Comparison of ENCODE assay signal across 8 cellular contexts in the genomic region with DNA sequence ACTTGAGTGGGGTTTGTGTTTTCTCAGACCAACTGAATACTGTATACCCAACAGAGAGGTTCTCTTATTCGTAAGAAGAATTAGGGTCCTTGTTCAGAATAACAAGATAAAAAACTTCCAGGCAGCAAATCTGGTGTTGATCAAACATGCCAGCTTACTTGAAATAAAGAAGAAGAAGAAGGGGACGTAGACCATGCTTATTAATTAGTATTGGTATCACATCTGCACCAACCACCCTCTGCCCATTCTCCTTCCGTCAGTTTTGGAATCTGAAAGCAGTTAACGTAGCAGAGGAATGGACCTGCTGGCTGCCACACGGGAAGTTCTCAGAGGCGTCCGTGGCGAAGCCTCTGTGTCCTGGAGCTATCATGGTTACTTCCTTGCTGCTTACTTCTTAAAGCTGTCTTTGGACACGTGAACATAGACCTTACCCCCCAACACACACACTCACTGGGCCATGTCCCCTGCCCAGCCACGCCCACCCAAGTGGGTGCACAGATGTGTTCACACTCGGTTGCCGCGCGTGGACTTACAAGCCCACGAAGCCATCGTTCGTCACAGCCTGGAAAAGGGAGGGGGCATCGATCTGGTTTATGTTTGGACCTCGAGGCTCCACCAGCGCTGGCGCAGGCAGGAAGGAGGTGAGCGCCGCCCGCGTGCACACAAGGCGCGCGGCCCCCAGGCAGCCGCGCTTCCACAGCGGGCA. TPM values are rescaled to one million over a fixed set of nuclear protein-coding genes. Genes with fewer than 3 reads are reported as not detected.
A peak's percentile ranks its signal among the peaks of the same experiment; 100 is the strongest.
DNase-seq lines count a peak whose midpoint lies in the region; ATAC-seq and TF ChIP-seq lines count a peak whose summit lies in the region.

No MANE protein-coding gene starts in this region.

- peaks cover 55% of the 10 kb centered on the region for H3K27me3 ChIP-seq in CD8-positive, alpha-beta memory T cell (ENCODE audit: insufficient read depth, low read length, poor library complexity, severe bottlenecking)

- peaks cover 52 to 63% of the 10 kb centered on the region in 2 donors for H3K27me3 Mint-ChIP-seq in CD8-positive, alpha-beta memory T cell
- H3K27me3 Mint-ChIP-seq in nephron progenitor cell (ENCODE audit: low read depth, poor library complexity) = peaks cover 64% of the 10 kb centered on the region

- POLR2A ChIA-PET in CD8-positive, alpha-beta memory T cell (lab: Charles Lee) = interaction anchor here (0.9 kb wide), 1 partner anchor 11 kb away, joined by 5 read pairs; a partner anchor contains a TSS

- peak overlapping the region in 2 of 8 donors; percentile 37 to 72 for H3K27ac Mint-ChIP-seq in CD8-positive, alpha-beta memory T cell
- no peak overlapping the region for H3K27ac Mint-ChIP-seq in nephron progenitor cell

- peaks cover 34 to 50% (median 38%) of the 10 kb centered on the region in 3 donors for H3K4me1 Mint-ChIP-seq in CD8-positive, alpha-beta memory T cell
- peaks cover 36% of the 10 kb centered on the region for H3K4me1 Mint-ChIP-seq in nephron progenitor cell

- H3K9me3 ChIP-seq in CD8-positive, alpha-beta memory T cell (ENCODE audit: low read length) = no peaks in the 10 kb centered on the region

- peak overlapping the region; percentile 70 to 79 (median 76) for H3K4me3 Mint-ChIP-seq in CD8-positive, alpha-beta memory T cell
- peak overlapping the region; percentile 89 for H3K4me3 Mint-ChIP-seq in nephron progenitor cell

- H3K36me3 Mint-ChIP-seq in CD8-positive, alpha-beta memory T cell = peaks cover 0 to 4% (median 2%) of the 10 kb centered on the region in 3 donors
- peaks cover 4% of the 10 kb centered on the region for H3K36me3 Mint-ChIP-seq in nephron progenitor cell (ENCODE audit: low read depth)

- H3K4me3 ChIP-seq in CD8-positive, alpha-beta memory T cell (ENCODE audit: low read length) = peak overlapping the region; percentile 51

- peaks cover 39% of the 10 kb centered on the region for H3K4me1 ChIP-seq in CD8-positive, alpha-beta memory T cell (ENCODE audit: insufficient read depth, low read length)

- CTCF ChIA-PET in CD8-positive, alpha-beta memory T cell (lab: Charles Lee) = interaction anchor here (1.6 kb wide), 2 partner anchors 23 to 463 kb away, joined by 5 read pairs; no protein-coding TSS in a partner anchor

- no peaks in the 10 kb centered on the region for H3K9me3 Mint-ChIP-seq in CD8-positive, alpha-beta memory T cell
- peaks cover 3% of the 10 kb centered on the region for H3K9me3 Mint-ChIP-seq in nephron progenitor cell

- TF ChIP-seq CTCF in nephron progenitor cell (IDR thresholded peaks at IDR 0.05) = no peak

- H3K36me3 ChIP-seq in CD8-positive, alpha-beta memory T cell (ENCODE audit: insufficient read depth, low read length) = no peaks in the 10 kb centered on the region

- no peak for DNase-seq in CD8-positive, alpha-beta memory T cell
- DNase-seq in nephron progenitor cell (no peak), NCI-H2171 (lab: John Stamatoyannopoulos, UW) (no peak), NCI-H2081 treated with DMSO at 0.1 percent for 48 hours (lab: John Stamatoyannopoulos, UW) (no peak)

- ATAC-seq in HG02981 (IDR thresholded peaks at IDR 0.05; ENCODE audit: unreplicated experiment) (peak; percentile 5), HG02763 (IDR thresholded peaks at IDR 0.05; ENCODE audit: unreplicated experiment) (no peak), GM19463 (IDR thresholded peaks at IDR 0.05; ENCODE audit: unreplicated experiment) (no peak)

- no peak overlapping the region for H3K27ac ChIP-seq in CD8-positive, alpha-beta memory T cell (ENCODE audit: low read depth, low read length)
- peak overlapping the region; percentile 10 for H3K27ac ChIP-seq in cingulate gyrus (ENCODE audit: low read depth, low read length)

RNA-seq across cellular contexts. Expression of a gene that starts 4.1 kb away (rescaled TPM):
- total RNA-seq in CD8-positive, alpha-beta memory T cell = under 1 TPM; 0.79 to 0.86 TPM
- polyA plus RNA-seq in CD8-positive, alpha-beta memory T cell = 0.49 TPM

RNA-seq across cellular contexts. Expression of a gene that starts 11.6 kb away (rescaled TPM):
- 10 to 100 TPM; 19.1 to 20.9 TPM for total RNA-seq in CD8-positive, alpha-beta memory T cell
- 29.8 TPM for polyA plus RNA-seq in CD8-positive, alpha-beta memory T cell
